In genomic region chr16:87854053-87854906, GRCh38 we compare ENCODE assay signal across 1 cellular context.
TF ChIP-seq lines count a peak whose summit lies in the region.

No MANE protein-coding gene starts in this region.

TF ChIP-seq in HepG2, 621 proteins besides CTCF, POLR2A, EP300 and RAD21 (continued from another document and continues in another):
- TF ChIP-seq PRDM15 (CRISPR knock-in tag; IDR thresholded peaks at IDR 0.05) (no peak), DR1 (CRISPR knock-in tag; IDR thresholded peaks at IDR 0.05) (no peak), RXRB (CRISPR knock-in tag; IDR thresholded peaks at IDR 0.05; ENCODE audit: borderline replicate concordance) (no peak), ZFP82 (CRISPR knock-in tag; IDR thresholded peaks at IDR 0.05; ENCODE audit: borderline replicate concordance) (no peak), ZNF326 (CRISPR knock-in tag; IDR thresholded peaks at IDR 0.05; ENCODE audit: borderline replicate concordance) (no peak), MLXIP (CRISPR knock-in tag; IDR thresholded peaks at IDR 0.05; ENCODE audit: borderline replicate concordance) (no peak), SP140L (CRISPR knock-in tag; IDR thresholded peaks at IDR 0.05; ENCODE audit: borderline replicate concordance) (no peak), KLF6 (CRISPR knock-in tag; IDR thresholded peaks at IDR 0.05) (no peak), MBD4 (IDR thresholded peaks at IDR 0.05; ENCODE audit: borderline replicate concordance, low read length) (no peak), CREB1 (IDR thresholded peaks at IDR 0.05) (no peak), CREB1 (CRISPR knock-in tag; IDR thresholded peaks at IDR 0.05) (no peak), KDM2A (CRISPR knock-in tag; IDR thresholded peaks at IDR 0.05; ENCODE audit: borderline replicate concordance, low read depth) (no peak; the same call in 1 of the 2 replicates), SMAD9 (CRISPR knock-in tag; IDR thresholded peaks at IDR 0.05) (no peak), SMARCC2 (IDR thresholded peaks at IDR 0.05) (no peak), ASH2L (IDR thresholded peaks at IDR 0.05; ENCODE audit: insufficient read length, low read depth, low read length) (peak; percentile 15), ZIK1 (CRISPR knock-in tag; IDR thresholded peaks at IDR 0.05; ENCODE audit: borderline replicate concordance, low read depth) (no peak), ZNF704 (CRISPR knock-in tag; IDR thresholded peaks at IDR 0.05; ENCODE audit: borderline replicate concordance) (no peak), ZNF713 (CRISPR knock-in tag; IDR thresholded peaks at IDR 0.05) (no peak), SRSF1 (optimal IDR thresholded peaks at IDR 0.05; ENCODE audit: low read depth, low read length) (peak; percentile 60), ZNF563 (CRISPR knock-in tag; IDR thresholded peaks at IDR 0.05) (no peak), ZBTB42 (CRISPR knock-in tag; IDR thresholded peaks at IDR 0.05) (no peak), MXI1 (IDR thresholded peaks at IDR 0.05; ENCODE audit: borderline replicate concordance, low read depth, low read length) (no peak), ZC3H4 (CRISPR knock-in tag; IDR thresholded peaks at IDR 0.05; ENCODE audit: borderline replicate concordance) (no peak), KDM1A (CRISPR knock-in tag; IDR thresholded peaks at IDR 0.05) (no peak), ZNF614 (CRISPR knock-in tag; IDR thresholded peaks at IDR 0.05; ENCODE audit: borderline replicate concordance) (no peak), POLR2G (IDR thresholded peaks at IDR 0.05; ENCODE audit: low read depth, low read length) (peak; percentile 47), TEF (CRISPR knock-in tag; IDR thresholded peaks at IDR 0.05) (no peak), AKAP8 (CRISPR knock-in tag; IDR thresholded peaks at IDR 0.05) (peak; percentile 47; the same call in 1 of the 2 replicates), NR0B2 (CRISPR knock-in tag; IDR thresholded peaks at IDR 0.05) (no peak), SNAPC5 (CRISPR knock-in tag; IDR thresholded peaks at IDR 0.05; ENCODE audit: borderline replicate concordance) (no peak), ZNF615 (CRISPR knock-in tag; IDR thresholded peaks at IDR 0.05; ENCODE audit: borderline replicate concordance) (no peak), MEF2D (CRISPR knock-in tag; IDR thresholded peaks at IDR 0.05) (no peak), UBTF (CRISPR knock-in tag; IDR thresholded peaks at IDR 0.05) (peak; percentile 7; the same call in 1 of the 2 replicates), RFX3 (CRISPR knock-in tag; IDR thresholded peaks at IDR 0.05) (no peak), ZGPAT (CRISPR knock-in tag; IDR thresholded peaks at IDR 0.05) (no peak), MAFG (CRISPR knock-in tag; IDR thresholded peaks at IDR 0.05) (no peak), BRF2 (CRISPR knock-in tag; IDR thresholded peaks at IDR 0.05) (no peak), NFRKB (IDR thresholded peaks at IDR 0.05) (no peak), ZNF761 (CRISPR knock-in tag; conservative IDR thresholded peaks at IDR 0.05) (no peak), PCBP2 (optimal IDR thresholded peaks at IDR 0.05; ENCODE audit: low read depth, low read length, poor library complexity, severe bottlenecking) (no peak), GTF3A (CRISPR knock-in tag; conservative IDR thresholded peaks at IDR 0.05) (no peak), SMAD1 (CRISPR knock-in tag; IDR thresholded peaks at IDR 0.05; ENCODE audit: borderline replicate concordance, low read depth) (peak; percentile 10; the same call in 1 of the 2 replicates), KMT2A (CRISPR knock-in tag; IDR thresholded peaks at IDR 0.05) (no peak), NR2F2 (IDR thresholded peaks at IDR 0.05; ENCODE audit: borderline replicate concordance, low read depth) (no peak), TAF1 (CRISPR knock-in tag; IDR thresholded peaks at IDR 0.05) (no peak), RARA (CRISPR knock-in tag; IDR thresholded peaks at IDR 0.05) (peak; percentile 28; the same call in 1 of the 2 replicates), ZNF503 (CRISPR knock-in tag; IDR thresholded peaks at IDR 0.05) (no peak), GLMP (CRISPR knock-in tag; IDR thresholded peaks at IDR 0.05; ENCODE audit: borderline replicate concordance) (no peak), BCL6 (CRISPR knock-in tag; IDR thresholded peaks at IDR 0.05) (0 out of 2 replicates have a peak, but pooled peaks have one; percentile 6), ZNF883 (CRISPR knock-in tag; IDR thresholded peaks at IDR 0.05; ENCODE audit: not compliant biosample characterization) (no peak)
